ENCODE assay signal across 24 cellular contexts in the genomic region with DNA sequence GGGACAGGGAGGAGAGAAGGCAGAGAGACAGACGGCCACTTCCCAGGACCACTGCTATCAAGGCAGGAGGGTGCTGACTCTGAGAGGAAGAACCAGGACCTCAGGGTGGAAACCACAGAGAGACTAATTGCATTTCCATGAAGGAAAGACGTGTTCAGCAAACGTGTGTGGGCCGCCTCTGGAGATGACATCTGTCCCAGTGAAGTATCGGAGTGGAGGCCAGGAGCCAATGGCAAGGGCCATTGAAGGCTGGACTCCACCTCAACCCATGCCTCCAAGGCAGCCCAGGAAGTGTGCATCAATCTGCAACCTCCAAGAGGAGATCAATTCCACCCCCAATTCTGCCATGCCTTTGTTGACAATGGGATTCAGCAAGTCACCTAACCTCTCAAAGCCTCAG.
DNase-seq lines count a peak whose midpoint lies in the region; ATAC-seq and TF ChIP-seq lines count a peak whose summit lies in the region.
"Had no signal": no experiment of that assay in that cellular context is flagged by ENCODE, and none has a peak within 500 bp of the region (broad histone marks: within the 10 kb centered on the region; RNA-seq: fewer than 3 reads in every experiment).

No MANE protein-coding gene starts in this region.

- H3K36me3 ChIP-seq in RWPE2 (ENCODE audit: low read depth) (no peaks in the 10 kb centered on the region), osteoblast (ENCODE audit: insufficient read depth, low read length) (no peaks in the 10 kb centered on the region), aorta (ENCODE audit: control insufficient read depth in 1 of 2, insufficient read depth in 2 of 2, low read length in 1 of 2) (no peaks in the 10 kb centered on the region)
- H3K36me3 ChIP-seq: BE2C, BLaER1 had no signal

- no peaks in the 10 kb centered on the region for H3K4me1 Mint-ChIP-seq in central memory CD8-positive, alpha-beta T cell
- H3K4me1 Mint-ChIP-seq in stimulated activated effector memory CD8-positive, alpha-beta T cell treated with anti-CD3 and anti-CD28 coated beads, Interleukin-12 subunit alpha, Interleukin-12 subunit beta, amount 100 ng/mL, for 72 hours: peaks cover 10% of the 10 kb centered on the region
- H3K4me1 Mint-ChIP-seq: CD4-positive, CD25-positive, alpha-beta regulatory T cell had no signal

- peaks cover 9% of the 10 kb centered on the region for H3K27me3 Mint-ChIP-seq in central memory CD8-positive, alpha-beta T cell
- H3K27me3 Mint-ChIP-seq: CD8-positive, alpha-beta memory T cell had no signal

- no peaks in the 10 kb centered on the region for H3K79me2 ChIP-seq in osteoblast (ENCODE audit: insufficient read depth, low read length)

- H3K4me3 ChIP-seq in RWPE2 (ENCODE audit: severe bottlenecking) (no peak overlapping the region), osteoblast (ENCODE audit: insufficient read depth, low read length) (no peak overlapping the region), aorta (ENCODE audit: low read length in 2 of 2) (no peak overlapping the region)
- H3K4me3 ChIP-seq: BLaER1, GM12878 had no signal

- H3K9me3 ChIP-seq in RWPE2 (ENCODE audit: severe bottlenecking): no peaks in the 10 kb centered on the region
- H3K9me3 ChIP-seq in osteoblast (ENCODE audit: low read depth, low read length): no peaks in the 10 kb centered on the region
- no peaks in the 10 kb centered on the region for H3K9me3 ChIP-seq in aorta (ENCODE audit: control insufficient read depth, low read length)
- H3K9me3 ChIP-seq: BE2C, BLaER1 had no signal

- WGBS in aorta, 2 donors: 73 to 89% methylated on average over 5 of the region's 5 CpGs

- TF ChIP-seq CTCF in RWPE2 (IDR thresholded peaks at IDR 0.05; ENCODE audit: poor library complexity, severe bottlenecking) (no peak), osteoblast (IDR thresholded peaks at IDR 0.05; ENCODE audit: extremely low read depth, low read depth, low read length) (no peak)

- no peaks in the 10 kb centered on the region for H3K27me3 ChIP-seq in RWPE2 (ENCODE audit: insufficient read depth, poor library complexity, severe bottlenecking)
- H3K27me3 ChIP-seq in osteoblast (ENCODE audit: insufficient read depth, low read length): no peaks in the 10 kb centered on the region
- no peaks in the 10 kb centered on the region for H3K27me3 ChIP-seq in aorta (ENCODE audit: control insufficient read depth in 1 of 2, insufficient read depth in 2 of 2, low read length in 1 of 2)
- H3K27me3 ChIP-seq: BE2C, BLaER1 had no signal

- no peaks in the 10 kb centered on the region for H4K20me1 ChIP-seq in osteoblast (ENCODE audit: insufficient read depth, low read length)
- H4K20me1 ChIP-seq: BLaER1 had no signal

- intact Hi-C loops in aorta (cut with DNase I): no loop called here

- peaks cover 3% of the 10 kb centered on the region for H3K36me3 Mint-ChIP-seq in central memory CD8-positive, alpha-beta T cell (ENCODE audit: insufficient read depth)
- no peaks in the 10 kb centered on the region for H3K36me3 Mint-ChIP-seq in stimulated activated effector memory CD8-positive, alpha-beta T cell treated with anti-CD3 and anti-CD28 coated beads, Interleukin-12 subunit alpha, Interleukin-12 subunit beta, amount 100 ng/mL, for 72 hours
- H3K36me3 Mint-ChIP-seq: CD14-positive monocyte; CD4-positive, alpha-beta memory T cell; CD4-positive, CD25-positive, alpha-beta regulatory T cell; CD8-positive, alpha-beta memory T cell had no signal

- H3K9me3 Mint-ChIP-seq in central memory CD8-positive, alpha-beta T cell: no peaks in the 10 kb centered on the region
- no peaks in the 10 kb centered on the region for H3K9me3 Mint-ChIP-seq in stimulated activated effector memory CD8-positive, alpha-beta T cell treated with anti-CD3 and anti-CD28 coated beads, Interleukin-12 subunit alpha, Interleukin-12 subunit beta, amount 100 ng/mL, for 72 hours
- H3K9me3 Mint-ChIP-seq: CD4-positive, CD25-positive, alpha-beta regulatory T cell; CD8-positive, alpha-beta memory T cell had no signal

- H3K27ac Mint-ChIP-seq in central memory CD8-positive, alpha-beta T cell (ENCODE audit: low read depth): peak overlapping the region; percentile 49
- H3K27ac Mint-ChIP-seq in stimulated activated effector memory CD8-positive, alpha-beta T cell treated with anti-CD3 and anti-CD28 coated beads, Interleukin-12 subunit alpha, Interleukin-12 subunit beta, amount 100 ng/mL, for 72 hours: peak overlapping the region; percentile 58
- H3K27ac Mint-ChIP-seq: CD14-positive monocyte; CD8-positive, alpha-beta memory T cell had no signal

- no peak overlapping the region for H2AFZ ChIP-seq in osteoblast (ENCODE audit: low read length)

- no peak overlapping the region for H3K4me2 ChIP-seq in osteoblast (ENCODE audit: insufficient read depth, low read length)
- H3K4me2 ChIP-seq: BLaER1 had no signal

- H3K4me1 ChIP-seq in RWPE2 (ENCODE audit: insufficient read depth, poor library complexity, severe bottlenecking) (peaks cover 7% of the 10 kb centered on the region), osteoblast (ENCODE audit: insufficient read depth, low read length) (no peaks in the 10 kb centered on the region), aorta (ENCODE audit: control insufficient read depth in 1 of 2, insufficient read depth in 2 of 2, low read length in 2 of 2) (no peaks in the 10 kb centered on the region)
- H3K4me1 ChIP-seq: BE2C had no signal

- H3K27ac ChIP-seq in RWPE2 (ENCODE audit: poor library complexity, severe bottlenecking) (no peak overlapping the region), osteoblast (ENCODE audit: low read depth, low read length) (no peak overlapping the region), aorta (ENCODE audit: low read depth in 1 of 2, low read length in 2 of 2) (no peak overlapping the region)
- H3K27ac ChIP-seq: BLaER1 had no signal

- ATAC-seq in RWPE2 (ENCODE audit: low read depth) (peak; percentile 16; the same call in 1 of the 3 replicates), aorta (ENCODE audit: low FRiP score) (no peak)
- ATAC-seq in central memory CD8-positive, alpha-beta T cell (replicated peaks; ENCODE audit: extremely low read depth, poor library complexity, severe bottlenecking): no peak
- no peak for ATAC-seq in stimulated activated effector memory CD8-positive, alpha-beta T cell treated with anti-CD3 and anti-CD28 coated beads, Interleukin-12 subunit alpha, Interleukin-12 subunit beta, amount 100 ng/mL, for 72 hours
- ATAC-seq: GM12878 had no signal

- no peak overlapping the region for H3K4me3 Mint-ChIP-seq in central memory CD8-positive, alpha-beta T cell
- no peak overlapping the region for H3K4me3 Mint-ChIP-seq in stimulated activated effector memory CD8-positive, alpha-beta T cell treated with anti-CD3 and anti-CD28 coated beads, Interleukin-12 subunit alpha, Interleukin-12 subunit beta, amount 100 ng/mL, for 72 hours
- H3K4me3 Mint-ChIP-seq: CD14-positive monocyte; CD4-positive, CD25-positive, alpha-beta regulatory T cell; CD8-positive, alpha-beta memory T cell had no signal

- DNase-seq in RWPE2 (ENCODE audit: low spot score) (no peak), osteoblast (ENCODE audit: insufficient read length, low spot score, missing footprints) (peak; percentile 23), aorta (no peak), mucosa of gallbladder (ENCODE audit: low spot score) (no peak), NK-92 (lab: John Stamatoyannopoulos, UW; ENCODE audit: unreplicated experiment) (no peak)
- DNase-seq in central memory CD8-positive, alpha-beta T cell (ENCODE audit: low spot score in 2 of 2): no peak
- DNase-seq in stimulated activated effector memory CD8-positive, alpha-beta T cell treated with anti-CD3 and anti-CD28 coated beads, Interleukin-12 subunit alpha, Interleukin-12 subunit beta, amount 100 ng/mL, for 72 hours (ENCODE audit: low spot score in 2 of 2): no peak
- DNase-seq: 8988T; ACHN; BE2C; C1 segment of cervical spinal cord; CD4-positive, alpha-beta memory T cell; CD4-positive, CD25-positive, alpha-beta regulatory T cell; CD8-positive, alpha-beta memory T cell; COR-L47; DMS 273 treated with DMSO at 0.1 percent for 48 hours; DMS153; DMS53; DMS79; DND-41; GDM1 had no signal
